Comparison of ENCODE assay signal across 8 cellular contexts in genomic region chr13:48302920-48303330, GRCh38. TPM values are rescaled to one million over a fixed set of nuclear protein-coding genes. Genes with fewer than 3 reads are reported as not detected.
A peak's percentile ranks its signal among the peaks of the same experiment; 100 is the strongest.
DNase-seq lines count a peak whose midpoint lies in the region; ATAC-seq and TF ChIP-seq lines count a peak whose summit lies in the region.

No MANE protein-coding gene starts in this region.

- intact Hi-C loops in vagina (cut with DNase I): loop anchor here (5.0 to 10.0 kb wide), 3 partner anchors 112 to 208 kb away; partner anchors contain the start of genes LPAR6 and MED4

- H3K27ac ChIP-seq in vagina: peak overlapping the region; percentile 99

- no peak for TF ChIP-seq CTCF in cardiac fibroblast (IDR thresholded peaks at IDR 0.05; ENCODE audit: low read depth, low read length)
- no peak for TF ChIP-seq CTCF in vagina (IDR thresholded peaks at IDR 0.05)

- no peaks in the 10 kb centered on the region for H3K36me3 ChIP-seq in ES-I3 (ENCODE audit: insufficient read depth, low read length)
- no peaks in the 10 kb centered on the region for H3K36me3 ChIP-seq in vagina

- DNase-seq in Jurkat, Clone E6-1 (ENCODE audit: low read depth, low spot score): no peak
- DNase-seq in cardiac fibroblast (ENCODE audit: low read depth in 2 of 2) (no peak), midbrain (lab: John Stamatoyannopoulos, UW) (peak; percentile 50), vagina (ENCODE audit: extremely low spot score in 2 of 2) (no peak), NCI-H2107 (lab: John Stamatoyannopoulos, UW) (no peak), NCI-H446 (lab: John Stamatoyannopoulos, UW) (no peak)

- H3K9ac ChIP-seq in ES-I3 (ENCODE audit: low read depth, low read length): peak overlapping the region; percentile 82

- H3K4me1 ChIP-seq in ES-I3 (ENCODE audit: insufficient read depth, low read length): peaks cover 5% of the 10 kb centered on the region; the same call in 1 of the 2 replicates
- peaks cover 29% of the 10 kb centered on the region for H3K4me1 ChIP-seq in vagina

- no peaks in the 10 kb centered on the region for H3K27me3 ChIP-seq in vagina

- ATAC-seq in HG02798 (IDR thresholded peaks at IDR 0.05; ENCODE audit: poor library complexity, unreplicated experiment): no peak

- H3K4me3 ChIP-seq in Jurkat, Clone E6-1 (ENCODE audit: low read length): peak overlapping the region; percentile 92
- H3K4me3 ChIP-seq in cardiac fibroblast (replicated peaks in 1 of 2; ENCODE audit: low read depth in 2 of 2, low read length in 2 of 2) (peak overlapping the region; percentile 75 to 76), vagina (peak overlapping the region; percentile 90 to 98)

- TF ChIP-seq POLR2A in vagina (IDR thresholded peaks at IDR 0.05): no peak

- no peaks in the 10 kb centered on the region for H3K9me3 ChIP-seq in ES-I3 (ENCODE audit: control insufficient read depth, insufficient read depth, low read length)
- H3K9me3 ChIP-seq in vagina: no peaks in the 10 kb centered on the region

RNA-seq across cellular contexts. Expression of gene RB1, which starts 0.6 kb away (rescaled TPM):
- polyA plus RNA-seq in Jurkat, Clone E6-1 (2012; ENCODE audit: insufficient read depth, insufficient read length): 85.9 TPM
- 34.4 TPM for total RNA-seq in vagina
